ENCODE assay signal across 16 cellular contexts in the genomic region with DNA sequence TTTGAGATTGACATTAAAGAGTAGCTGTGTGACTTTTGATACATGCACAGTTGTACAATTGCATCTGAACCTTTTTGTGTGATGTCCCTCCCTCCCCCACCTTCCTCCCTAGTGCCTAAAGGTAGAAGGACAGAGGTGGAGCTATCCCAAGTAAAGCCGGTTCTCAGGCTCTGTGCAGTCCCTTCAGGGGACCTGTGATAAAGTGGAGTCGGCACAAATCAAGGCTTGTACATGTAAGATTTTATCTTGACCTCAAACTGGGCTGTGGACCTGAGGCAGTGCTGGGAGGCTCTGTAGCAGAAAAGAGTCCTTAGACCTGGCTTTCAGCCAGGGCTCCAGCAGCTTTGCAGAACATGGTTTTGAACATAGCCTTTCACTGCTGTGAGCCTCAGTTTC.
"Had no signal": no experiment of that assay in that cellular context is flagged by ENCODE, and none has a peak within 500 bp of the region (broad histone marks: within the 10 kb centered on the region; RNA-seq: fewer than 3 reads in every experiment).

No MANE protein-coding gene starts in this region.

- H3K4me3 ChIP-seq: right atrium auricular region, skin epidermis, suprapubic skin, upper lobe of left lung had no signal

- H3K9me3 ChIP-seq: right atrium auricular region, suprapubic skin, upper lobe of left lung had no signal

- DNase-seq: activated naive CD4-positive, alpha-beta T cell treated with Interleukin-2 at 50 U/mL for 16 hours; left ventricle myocardium superior; nephron progenitor cell; occipital lobe; stimulated activated CD4-positive, alpha-beta T cell treated with anti-CD3 and anti-CD28 coated beads, Interleukin-4, amount 100 ng/mL, for 4 hours; stimulated activated CD8-positive, alpha-beta memory T cell treated with anti-CD3 and anti-CD28 coated beads, Interleukin-4, amount 100 ng/mL, for 48 hours; stimulated activated naive CD4-positive, alpha-beta T cell treated with Interleukin-2 at 50 U/mL for 16 hours had no signal

- H3K27ac ChIP-seq: right atrium auricular region, skin epidermis, suprapubic skin, upper lobe of left lung had no signal

- ATAC-seq: esophagus mucosa, left ventricle myocardium superior, WTC11 had no signal

- H3K36me3 Mint-ChIP-seq: memory B cell, WTC11 had no signal

- H3K4me1 ChIP-seq: right atrium auricular region, suprapubic skin had no signal

- H3K27me3 ChIP-seq: right atrium auricular region, suprapubic skin, upper lobe of left lung had no signal

- H3K4me3 Mint-ChIP-seq: memory B cell, WTC11 had no signal

- H3K27ac Mint-ChIP-seq: memory B cell, progenitor cell of endocrine pancreas, WTC11 had no signal

- H3K36me3 ChIP-seq: right atrium auricular region, suprapubic skin, upper lobe of left lung had no signal

- H3K27me3 Mint-ChIP-seq: activated CD4-positive, alpha-beta T cell treated with anti-CD3 and anti-CD28 coated beads, Interleukin-2, amount 10 ng/mL, durations not matched to agents 24 days and 14 days; memory B cell; progenitor cell of endocrine pancreas had no signal

- H3K9me3 Mint-ChIP-seq: activated CD4-positive, alpha-beta T cell treated with anti-CD3 and anti-CD28 coated beads, Interleukin-2, amount 10 ng/mL, durations not matched to agents 24 days and 14 days; memory B cell; nephron progenitor cell; WTC11 had no signal
